8 cellular contexts compared by ENCODE assay signal in the genomic region with DNA sequence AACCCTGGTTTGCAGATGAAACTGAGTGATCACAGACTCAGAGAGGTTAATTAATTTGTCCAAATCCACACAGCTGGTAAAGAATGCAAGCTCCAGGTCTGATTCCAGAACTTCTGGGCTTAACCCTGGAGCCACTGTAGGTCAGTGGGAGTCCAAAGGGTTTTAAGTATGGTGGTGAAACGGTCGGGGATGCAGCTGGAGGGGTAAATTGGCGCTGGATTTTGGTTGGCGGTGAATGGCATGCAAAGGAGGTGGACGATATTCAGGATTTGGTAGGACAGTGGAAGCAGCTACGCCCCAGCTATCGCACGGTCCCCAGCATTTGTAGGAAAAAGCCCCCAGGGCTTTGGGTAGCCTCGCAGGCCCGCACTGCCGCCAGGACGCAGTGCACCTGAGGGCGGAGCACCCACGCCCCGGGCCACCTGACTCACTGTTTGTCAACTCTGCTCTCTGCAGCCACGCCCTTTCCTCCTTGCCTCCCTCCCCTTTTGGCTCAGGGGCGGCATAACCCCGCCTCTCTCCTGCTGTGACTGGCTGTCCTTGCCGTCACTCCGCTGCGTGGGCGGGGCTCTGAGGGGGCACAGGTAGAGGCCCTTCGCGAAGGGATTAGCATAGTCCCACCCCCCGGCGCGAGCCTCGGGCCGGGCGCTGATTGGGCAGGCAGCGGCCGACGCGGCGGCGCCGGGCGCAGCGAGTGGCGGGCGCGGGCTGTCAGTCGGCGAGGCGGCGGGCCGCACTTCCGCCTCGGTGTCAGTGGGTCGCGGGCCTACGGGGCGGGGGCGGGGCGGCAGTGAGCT. TPM values are rescaled to one million over a fixed set of nuclear protein-coding genes. Genes with fewer than 3 reads are reported as not detected.
A peak's percentile ranks its signal among the peaks of the same experiment; 100 is the strongest.
DNase-seq lines count a peak whose midpoint lies in the region; ATAC-seq and TF ChIP-seq lines count a peak whose summit lies in the region.

Gene OSBPL2, plus strand, starts transcription at position 750 of the 797 bp plus-strand sequence. CDS start 17,664 bp downstream, outside the sequence.

- CTCF ChIA-PET in Panc1 (lab: Charles Lee) = no interaction called here

- no TSS peak for BruUV-seq in Panc1 (replicated peaks; lab: Mats Ljungman, UMichigan)

- peak within 1 kb of the TSS; percentile 86 for H3K27ac ChIP-seq in Panc1 (ENCODE audit: low read length)
- H3K27ac ChIP-seq in esophagus (ENCODE audit: low read depth in 2 of 2, low read length in 1 of 2) = peak within 1 kb of the TSS; percentile 90 to 92
- H3K27ac ChIP-seq in muscle layer of duodenum (ENCODE audit: low read length) = peak within 1 kb of the TSS; percentile 74

- H3K4me1 ChIP-seq in Panc1 (ENCODE audit: control insufficient read depth, insufficient read depth, low read length) = 0 out of 2 replicates have a peak, but pooled peaks cover 3% of the 10 kb centered on the region
- H3K4me1 ChIP-seq in esophagus (ENCODE audit: control insufficient read depth in 2 of 2, insufficient read depth in 2 of 2, low read length in 1 of 2) = peaks cover 4 to 27% of the 10 kb centered on the region in 2 donors
- peaks cover 5 to 13% of the 10 kb centered on the region in 2 donors for H3K4me1 ChIP-seq in muscle layer of duodenum (ENCODE audit: control insufficient read depth in 1 of 2, insufficient read depth in 2 of 2, low read length in 2 of 2)

- peak; percentile 97 for ATAC-seq in GM21723 (IDR thresholded peaks at IDR 0.05; ENCODE audit: unreplicated experiment)
- ATAC-seq in Panc1 = peak; percentile 98
- ATAC-seq in activated T-cell treated with anti-CD3 and anti-CD28 coated beads, Interleukin-2, amount 50 U/mL, for 4 hours = peak; percentile 98 to 99

- H3K36me3 ChIP-seq in Panc1 (ENCODE audit: control insufficient read depth, insufficient read depth, low read length) (peaks cover 4% of the 10 kb centered on the region; the same call in 1 of the 2 replicates), esophagus (ENCODE audit: control insufficient read depth in 2 of 2, insufficient read depth in 2 of 2, low read length in 1 of 2) (peaks cover 0 to 4% of the 10 kb centered on the region in 2 donors), muscle layer of duodenum (ENCODE audit: control insufficient read depth in 1 of 2, insufficient read depth in 2 of 2, low read length in 2 of 2) (peaks cover 0 to 5% of the 10 kb centered on the region in 2 donors)

- H3K9me3 ChIP-seq in Panc1 (ENCODE audit: control insufficient read depth, insufficient read depth, low read depth, low read length) (no peaks in the 10 kb centered on the region), esophagus (ENCODE audit: control insufficient read depth in 2 of 2, insufficient read depth in 1 of 2, low read depth in 1 of 2, low read length in 1 of 2) (peaks cover 0 to 4% of the 10 kb centered on the region in 2 donors), muscle layer of duodenum (ENCODE audit: control insufficient read depth in 1 of 2, low read length in 2 of 2) (no peaks in the 10 kb centered on the region)

- 1 to 2% methylated on average over 46 to 55 of the region's 55 CpGs for WGBS in esophagus, 2 donors

- H3K27me3 Mint-ChIP-seq in activated T-cell treated with anti-CD3 and anti-CD28 coated beads, Interleukin-2, amount 50 U/mL, for 4 hours (ENCODE audit: low read depth) = no peaks in the 10 kb centered on the region

- peak within 1 kb of the TSS; percentile 85 for H3K4me3 Mint-ChIP-seq in activated T-cell treated with anti-CD3 and anti-CD28 coated beads, Interleukin-2, amount 50 U/mL, for 4 hours

- H3K27me3 ChIP-seq in Panc1 (ENCODE audit: control insufficient read depth, insufficient read depth, low read length) = no peaks in the 10 kb centered on the region
- no peaks in the 10 kb centered on the region for H3K27me3 ChIP-seq in esophagus (ENCODE audit: control insufficient read depth in 1 of 2, insufficient read depth in 2 of 2, low read length in 2 of 2)
- H3K27me3 ChIP-seq in muscle layer of duodenum (ENCODE audit: low read depth, low read length) = no peaks in the 10 kb centered on the region

- H3K9me3 Mint-ChIP-seq in activated T-cell treated with anti-CD3 and anti-CD28 coated beads, Interleukin-2, amount 50 U/mL, for 4 hours = no peaks in the 10 kb centered on the region

- H3K36me3 Mint-ChIP-seq in activated T-cell treated with anti-CD3 and anti-CD28 coated beads, Interleukin-2, amount 50 U/mL, for 4 hours (ENCODE audit: insufficient read depth) = peaks cover 7% of the 10 kb centered on the region

- DNase-seq in DMS153 treated with DMSO at 0.1 percent for 48 hours (lab: John Stamatoyannopoulos, UW; ENCODE audit: unreplicated experiment) = peak; percentile 94
- peak; percentile 96 for DNase-seq in KG1 (lab: John Stamatoyannopoulos, UW)
- peak; percentile 97 for DNase-seq in Panc1 (ENCODE audit: low read depth, low spot score)
- DNase-seq in activated T-cell treated with anti-CD3 and anti-CD28 coated beads, Interleukin-2, amount 50 U/mL, for 4 hours = peak; percentile 100
- peak; percentile 99 to 100 for DNase-seq in stimulated activated CD8-positive, alpha-beta memory T cell treated with anti-CD3 and anti-CD28 coated beads, Interleukin-7, amount 100 ng/mL, for 4 hours (ENCODE audit: low read depth in 2 of 2)

- TF ChIP-seq CTCF in Panc1 (IDR thresholded peaks at IDR 0.05) = no peak

- POLR2A ChIA-PET in Panc1 (lab: Charles Lee) = interaction anchor here (0.5 kb wide), 1 partner anchor 50 kb away, joined by 3 read pairs; no protein-coding TSS in a partner anchor

- intact Hi-C loops in Panc1 (cut with micrococcal nuclease; ENCODE audit: unreplicated experiment) = no loop called here

- H3K4me3 ChIP-seq in Panc1 (ENCODE audit: low read depth in 2 of 2, low read length in 2 of 2) (peak within 1 kb of the TSS; percentile 73 to 79), esophagus (ENCODE audit: low read depth in 1 of 2, low read length in 2 of 2) (peak within 1 kb of the TSS; percentile 61 to 87), muscle layer of duodenum (ENCODE audit: low read depth in 1 of 2, low read length in 2 of 2) (peak within 1 kb of the TSS; percentile 74 to 75)

- in situ Hi-C loops in Panc1 (cut with HindIII; ENCODE audit: low pct_unique_long_range_greater_than_20kb, low sequenced_read_pairs) = no loop called here

- peaks cover 40% of the 10 kb centered on the region for H3K4me1 Mint-ChIP-seq in activated T-cell treated with anti-CD3 and anti-CD28 coated beads, Interleukin-2, amount 50 U/mL, for 4 hours (ENCODE audit: low read depth)

RNA-seq across cellular contexts. Expression of gene OSBPL2, which starts in this region (rescaled TPM):
- 41.4 TPM for total RNA-seq in Panc1 (2021; ENCODE audit: unreplicated experiment)
- polyA plus RNA-seq in Panc1 (2012; ENCODE audit: insufficient read length) = 31.1 TPM
- total RNA-seq in activated T-cell treated with anti-CD3 and anti-CD28 coated beads, Interleukin-2, amount 50 U/mL, for 4 hours = 10 to 100 TPM; 17.5 to 22.5 (median 19.2) TPM
- polyA plus RNA-seq in esophagus = 10 to 100 TPM; 31.2 to 32.3 TPM

Comparison
In these comparisons a context has a peak if more than half of its experiments do, and no peak if none do; other contexts are left out.
1. Peak in every context shown above with its lines: DNase-seq, ATAC-seq, H3K4me3 ChIP-seq and H3K27ac ChIP-seq.